ENCODE assay signal across 12 cellular contexts in genomic region chr1:225694151-225694603, GRCh38. TPM values are rescaled to one million over a fixed set of nuclear protein-coding genes. Genes with fewer than 3 reads are reported as not detected.
DNase-seq lines count a peak whose midpoint lies in the region; ATAC-seq and TF ChIP-seq lines count a peak whose summit lies in the region.
"Had no signal": no experiment of that assay in that cellular context is flagged by ENCODE, and none has a peak within 500 bp of the region (broad histone marks: within the 10 kb centered on the region; RNA-seq: fewer than 3 reads in every experiment).

No MANE protein-coding gene starts in this region.

- H3K9me3 ChIP-seq in right cardiac atrium (ENCODE audit: control insufficient read depth, low read length) (no peaks in the 10 kb centered on the region), smooth muscle cell (replicated peaks; ENCODE audit: low read depth) (no peaks in the 10 kb centered on the region), MM.1S (replicated peaks; ENCODE audit: insufficient read depth, low read length) (no peaks in the 10 kb centered on the region)

- DNase-seq in HuH-7.5 (ENCODE audit: low spot score) (peak; percentile 69), amniotic epithelial cell (ENCODE audit: low read depth) (peak; percentile 99), right cardiac atrium (peak; percentile 62 to 75 (median 66)), smooth muscle cell (lab: John Stamatoyannopoulos, UW; ENCODE audit: unreplicated experiment) (no peak), MM.1S (no peak), osteocyte (ENCODE audit: extremely low spot score, unreplicated experiment) (no peak)
- no peak for DNase-seq in activated naive CD4-positive, alpha-beta T cell treated with Interleukin-2 at 50 U/mL for 16 hours
- DNase-seq in activated naive CD4-positive, alpha-beta T cell treated with anti-CD3 and anti-CD28 coated beads for 36 hours = no peak
- DNase-seq: activated naive CD8-positive, alpha-beta T cell treated with anti-CD3 and anti-CD28 coated beads, Interleukin-2, amount 50 U/mL, for 24 hours; naive B cell; NCI-H1694 treated with DMSO at 0.1 percent for 48 hours; SHP77 had no signal

- no peak overlapping the region for H3K27ac Mint-ChIP-seq in osteocyte (ENCODE audit: unreplicated experiment)
- H3K27ac Mint-ChIP-seq in activated naive CD4-positive, alpha-beta T cell treated with anti-CD3 and anti-CD28 coated beads for 36 hours = no peak overlapping the region
- H3K27ac Mint-ChIP-seq: activated naive CD8-positive, alpha-beta T cell treated with anti-CD3 and anti-CD28 coated beads, Interleukin-2, amount 50 U/mL, for 24 hours had no signal

- H4K20me1 ChIP-seq in smooth muscle cell (ENCODE audit: low read depth) (no peaks in the 10 kb centered on the region), MM.1S (ENCODE audit: insufficient read depth, low read length) (no peaks in the 10 kb centered on the region)

- TF ChIP-seq CTCF in smooth muscle cell (IDR thresholded peaks at IDR 0.05; ENCODE audit: borderline replicate concordance, insufficient read depth, poor library complexity, severe bottlenecking) (no peak), MM.1S (IDR thresholded peaks at IDR 0.05; ENCODE audit: low read length) (no peak), osteocyte (IDR thresholded peaks at IDR 0.05) (no peak)

- CTCF ChIA-PET in activated naive CD4-positive, alpha-beta T cell treated with anti-CD3 and anti-CD28 coated beads for 36 hours (lab: Charles Lee) = no interaction called here

- WGBS in right cardiac atrium = 20% methylated on average over 2 of the region's 2 CpGs
- WGBS in smooth muscle cell (ENCODE audit: low lambda C conversion rate) = 39% methylated on average over 2 of the region's 2 CpGs

- peak; percentile 97 to 98 for ATAC-seq in right cardiac atrium
- ATAC-seq: activated naive CD8-positive, alpha-beta T cell treated with anti-CD3 and anti-CD28 coated beads, Interleukin-2, amount 50 U/mL, for 24 hours had no signal

- H2AFZ ChIP-seq in smooth muscle cell (ENCODE audit: low read depth) (no peak overlapping the region), MM.1S (ENCODE audit: low read length) (no peak overlapping the region)

- H3K27me3 ChIP-seq in right cardiac atrium (ENCODE audit: control insufficient read depth, insufficient read depth) (no peaks in the 10 kb centered on the region), smooth muscle cell (ENCODE audit: low read depth) (no peaks in the 10 kb centered on the region), MM.1S (replicated peaks; ENCODE audit: insufficient read depth, low read length) (no peaks in the 10 kb centered on the region)

- H3K4me3 Mint-ChIP-seq in osteocyte (ENCODE audit: unreplicated experiment) = no peak overlapping the region
- H3K4me3 Mint-ChIP-seq in activated naive CD4-positive, alpha-beta T cell treated with anti-CD3 and anti-CD28 coated beads for 36 hours = no peak overlapping the region
- H3K4me3 Mint-ChIP-seq: activated naive CD8-positive, alpha-beta T cell treated with anti-CD3 and anti-CD28 coated beads, Interleukin-2, amount 50 U/mL, for 24 hours; naive B cell had no signal

- no peaks in the 10 kb centered on the region for H3K27me3 Mint-ChIP-seq in osteocyte (ENCODE audit: unreplicated experiment)
- H3K27me3 Mint-ChIP-seq in activated naive CD4-positive, alpha-beta T cell treated with anti-CD3 and anti-CD28 coated beads for 36 hours (ENCODE audit: low read depth) = no peaks in the 10 kb centered on the region
- H3K27me3 Mint-ChIP-seq: activated naive CD8-positive, alpha-beta T cell treated with anti-CD3 and anti-CD28 coated beads, Interleukin-2, amount 50 U/mL, for 24 hours; naive B cell had no signal

- no peaks in the 10 kb centered on the region for H3K36me3 Mint-ChIP-seq in osteocyte (ENCODE audit: unreplicated experiment)
- no peaks in the 10 kb centered on the region for H3K36me3 Mint-ChIP-seq in activated naive CD4-positive, alpha-beta T cell treated with anti-CD3 and anti-CD28 coated beads for 36 hours (ENCODE audit: low read depth)
- H3K36me3 Mint-ChIP-seq: naive B cell had no signal

- peaks cover 19% of the 10 kb centered on the region for H3K4me1 ChIP-seq in right cardiac atrium (ENCODE audit: control insufficient read depth, insufficient read depth, low read length)
- peaks cover 9% of the 10 kb centered on the region for H3K4me1 ChIP-seq in smooth muscle cell (ENCODE audit: low read depth)
- no peaks in the 10 kb centered on the region for H3K4me1 ChIP-seq in MM.1S (ENCODE audit: low read length)

- H3F3A ChIP-seq in smooth muscle cell (ENCODE audit: low read depth) (peaks cover 19% of the 10 kb centered on the region), MM.1S (ENCODE audit: insufficient read depth, low read length) (no peaks in the 10 kb centered on the region)

- H3K9me3 Mint-ChIP-seq in osteocyte (ENCODE audit: unreplicated experiment) = no peaks in the 10 kb centered on the region
- peaks cover 2% of the 10 kb centered on the region for H3K9me3 Mint-ChIP-seq in activated naive CD4-positive, alpha-beta T cell treated with anti-CD3 and anti-CD28 coated beads for 36 hours
- H3K9me3 Mint-ChIP-seq: activated naive CD8-positive, alpha-beta T cell treated with anti-CD3 and anti-CD28 coated beads, Interleukin-2, amount 50 U/mL, for 24 hours had no signal

- peaks cover 46% of the 10 kb centered on the region for H3K4me1 Mint-ChIP-seq in osteocyte (ENCODE audit: unreplicated experiment)
- H3K4me1 Mint-ChIP-seq in activated naive CD4-positive, alpha-beta T cell treated with anti-CD3 and anti-CD28 coated beads for 36 hours (ENCODE audit: low read depth) = no peaks in the 10 kb centered on the region
- H3K4me1 Mint-ChIP-seq: activated naive CD8-positive, alpha-beta T cell treated with anti-CD3 and anti-CD28 coated beads, Interleukin-2, amount 50 U/mL, for 24 hours had no signal

- intact Hi-C loops in right cardiac atrium (cut with DNase I) = loop anchor here in 1 of 4 donors (10.0 kb wide), 1 partner anchor 61 kb away; no protein-coding TSS in a partner anchor
- intact Hi-C loops in activated naive CD4-positive, alpha-beta T cell treated with anti-CD3 and anti-CD28 coated beads for 36 hours (cut with micrococcal nuclease) = no loop called here

- no peak overlapping the region for H3K9ac ChIP-seq in smooth muscle cell (ENCODE audit: low read depth)
- H3K9ac ChIP-seq in MM.1S (ENCODE audit: low read length) = no peak overlapping the region

- no peaks in the 10 kb centered on the region for H3K9me2 ChIP-seq in MM.1S (replicated peaks; ENCODE audit: insufficient read depth, low read length)

- H3K79me2 ChIP-seq in smooth muscle cell (ENCODE audit: low read depth) (no peaks in the 10 kb centered on the region), MM.1S (ENCODE audit: low read length) (no peaks in the 10 kb centered on the region)

- no peak overlapping the region for H3K4me3 ChIP-seq in right cardiac atrium (ENCODE audit: low read length)
- no peak overlapping the region for H3K4me3 ChIP-seq in smooth muscle cell
- no peak overlapping the region for H3K4me3 ChIP-seq in MM.1S (ENCODE audit: low read length)

- H3K36me3 ChIP-seq in smooth muscle cell (ENCODE audit: low read depth) (no peaks in the 10 kb centered on the region), MM.1S (replicated peaks; ENCODE audit: insufficient read depth, low read length) (no peaks in the 10 kb centered on the region)

- H3K4me2 ChIP-seq in smooth muscle cell (peak overlapping the region; percentile 25), MM.1S (ENCODE audit: low read depth, low read length) (no peak overlapping the region)

- H3K27ac ChIP-seq in right cardiac atrium (ENCODE audit: low read length) (peak overlapping the region; percentile 60), smooth muscle cell (ENCODE audit: low read depth) (no peak overlapping the region), MM.1S (ENCODE audit: low read length) (no peak overlapping the region)

RNA-seq across cellular contexts. Expression of gene ENAH, which starts 41.3 kb away (rescaled TPM):
- total RNA-seq in right cardiac atrium = 100 to 1,000 TPM in 3 of 4 donors, 10 to 100 TPM in 1; 99.0 to 132 (median 115) TPM
- polyA plus RNA-seq in right cardiac atrium = 29.8 TPM
- total RNA-seq in smooth muscle cell = 147 and 170 TPM in 2 replicates
- 39.3 and 70.5 TPM in 2 replicates for polyA plus RNA-seq in smooth muscle cell
- 232 and 233 TPM in 2 replicates for total RNA-seq in osteocyte
- 1 to 10 TPM in 1 of 2 experiments, under 1 TPM in 1; 0.91 to 2.0 TPM for total RNA-seq in activated naive CD4-positive, alpha-beta T cell treated with anti-CD3 and anti-CD28 coated beads for 36 hours

Comparison
In these comparisons a context has a peak if more than half of its experiments do, and no peak if none do; other contexts are left out.
1. DNase-seq: peak in HuH-7.5 (single experiment), amniotic epithelial cell (single experiment) and right cardiac atrium (3 of 3); none in smooth muscle cell (single experiment), MM.1S (single experiment), osteocyte (single experiment), activated naive CD4-positive, alpha-beta T cell treated with Interleukin-2 at 50 U/mL for 16 hours (single experiment) and activated naive CD4-positive, alpha-beta T cell treated with anti-CD3 and anti-CD28 coated beads for 36 hours (single experiment).
2. RNA of gene ENAH, which starts 41.3 kb away (total RNA-seq): 232 to 233 TPM in osteocyte, 147 to 170 TPM in smooth muscle cell and 99.0 to 132 TPM in right cardiac atrium; 0.91 to 2.0 TPM in activated naive CD4-positive, alpha-beta T cell treated with anti-CD3 and anti-CD28 coated beads for 36 hours; every median in the first group is over 10 times any median in the second.